In the genomic region with DNA sequence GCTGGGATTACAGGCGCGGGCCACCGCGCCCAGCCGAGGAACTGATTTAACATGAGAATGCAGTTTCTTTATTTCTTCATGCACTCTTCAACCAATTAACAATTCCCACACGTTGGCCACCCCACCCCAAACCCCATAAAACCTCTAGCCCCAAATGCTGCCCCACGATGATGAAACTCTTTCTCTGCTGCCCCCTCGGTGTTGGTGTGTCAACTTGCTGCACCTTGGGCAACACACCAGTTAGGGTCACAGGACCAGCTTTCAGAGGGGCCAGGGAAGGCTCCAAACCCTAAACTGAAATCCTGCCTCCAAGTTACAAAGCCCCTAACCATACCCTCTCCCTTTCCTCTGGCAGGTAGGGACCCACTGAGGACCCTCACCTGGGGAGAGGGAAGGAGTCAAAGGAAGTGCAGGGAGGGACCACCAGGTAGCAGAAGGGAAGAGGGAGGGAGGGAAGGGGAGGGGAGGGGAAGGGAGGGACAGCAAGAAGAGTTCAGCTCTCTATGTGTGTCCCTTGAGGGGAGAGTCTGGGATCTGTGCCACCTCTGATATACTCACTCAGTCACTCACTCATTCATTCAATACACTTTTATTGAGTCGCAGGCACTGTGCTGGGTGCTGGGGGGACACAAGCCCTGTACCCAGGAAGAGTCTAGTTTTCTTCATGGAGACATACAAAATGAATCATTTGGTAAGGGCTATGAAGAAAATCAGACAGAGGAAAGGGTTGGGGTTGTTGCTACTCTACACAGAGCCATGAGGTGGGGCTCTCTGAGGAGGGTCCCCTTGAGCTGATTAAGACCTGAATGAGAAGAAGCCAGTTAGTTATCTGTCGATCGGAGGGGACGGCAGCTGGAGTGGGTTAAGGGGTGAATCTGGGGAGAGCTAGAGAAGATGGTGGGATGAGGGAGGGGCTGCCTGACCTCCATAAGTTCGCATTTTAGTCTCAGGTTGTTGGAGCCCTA, we compare ENCODE assay signal across 21 cellular contexts. TPM values are rescaled to one million over a fixed set of nuclear protein-coding genes. Genes with fewer than 3 reads are reported as not detected.
DNase-seq lines count a peak whose midpoint lies in the region; ATAC-seq and TF ChIP-seq lines count a peak whose summit lies in the region.
"Had no signal": no experiment of that assay in that cellular context is flagged by ENCODE, and none has a peak within 500 bp of the region (broad histone marks: within the 10 kb centered on the region; RNA-seq: fewer than 3 reads in every experiment).

No MANE protein-coding gene starts in this region.

- H3K4me2 ChIP-seq in neuronal stem cell (ENCODE audit: insufficient read depth, low read length, poor library complexity, severe bottlenecking), result no peak overlapping the region
- H3K4me2 ChIP-seq: A549 had no signal

- H4K8ac ChIP-seq in neuronal stem cell (ENCODE audit: low read depth, low read length), result no peak overlapping the region

- no peak overlapping the region for H2BK12ac ChIP-seq in neuronal stem cell (ENCODE audit: low read length)

- H3K36me3 Mint-ChIP-seq in MCF 10A (ENCODE audit: insufficient read depth, unreplicated experiment), result peaks cover 5% of the 10 kb centered on the region
- peaks cover 14% of the 10 kb centered on the region for H3K36me3 Mint-ChIP-seq in Calu3 (ENCODE audit: insufficient read depth, unreplicated experiment)

- H3K79me1 ChIP-seq in neuronal stem cell (ENCODE audit: low read depth, low read length), result peaks cover 2% of the 10 kb centered on the region

- intact Hi-C loops in breast epithelium (cut with DNase I; ENCODE audit: low total_unique reads) (no loop called here), MCF 10A (cut with micrococcal nuclease) (no loop called here), Calu3 (cut with micrococcal nuclease; ENCODE audit: unreplicated experiment) (loop anchor here (10.0 kb wide), 1 partner anchor 1993 kb away; no protein-coding TSS in a partner anchor), transverse colon (cut with DNase I; ENCODE audit: low total_unique reads) (no loop called here)

- H3K4me1 ChIP-seq in breast epithelium (peaks cover 8 to 10% of the 10 kb centered on the region in 2 donors), neuronal stem cell (ENCODE audit: control insufficient read depth in 2 of 2, insufficient read depth in 1 of 2, low read depth in 1 of 2, low read length in 2 of 2) (peaks cover 8 to 12% of the 10 kb centered on the region in 2 donors), transverse colon (peaks cover 8 to 22% (median 17%) of the 10 kb centered on the region in 4 donors)

- ATAC-seq in HG03196 (IDR thresholded peaks at IDR 0.05; ENCODE audit: unreplicated experiment), result no peak
- ATAC-seq: A549 had no signal

- CTCF ChIA-PET in MCF 10A (lab: Yijun Ruan, JAX) (interaction anchor here (0.6 to 3.0 kb wide), 3 partner anchors 164 to 270 kb away, joined by 3 to 14 read pairs (median 3); no protein-coding TSS in a partner anchor), Calu3 (lab: Charles Lee) (interaction anchor here (0.6 to 5.1 kb wide), 9 partner anchors 9 to 276 kb away, joined by 3 to 41 read pairs (median 4); partner anchors contain the start of gene RPL19)

- TF ChIP-seq EP300 in transverse colon (IDR thresholded peaks at IDR 0.05; ENCODE audit: low read depth), result no peak

- H3K9me3 Mint-ChIP-seq in MCF 10A (ENCODE audit: unreplicated experiment) (no peaks in the 10 kb centered on the region), Calu3 (ENCODE audit: low read depth, unreplicated experiment) (no peaks in the 10 kb centered on the region)

- no peak overlapping the region for H3K27ac Mint-ChIP-seq in MCF 10A (ENCODE audit: low read depth, unreplicated experiment)
- no peak overlapping the region for H3K27ac Mint-ChIP-seq in Calu3 (ENCODE audit: unreplicated experiment)

- H3K4me3 Mint-ChIP-seq in MCF 10A (ENCODE audit: unreplicated experiment) (no peak overlapping the region), Calu3 (ENCODE audit: low read depth, unreplicated experiment) (no peak overlapping the region)

- H3K36me3 ChIP-seq in breast epithelium (no peaks in the 10 kb centered on the region), neuronal stem cell (replicated peaks in 1 of 2; ENCODE audit: control insufficient read depth in 2 of 2, insufficient read depth in 2 of 2, low read length in 2 of 2) (no peaks in the 10 kb centered on the region), transverse colon (no peaks in the 10 kb centered on the region)
- H3K36me3 ChIP-seq: HAP-1, SJCRH30 had no signal

- H3K27ac ChIP-seq in breast epithelium (peak overlapping the region; percentile 21 to 65), neuronal stem cell (replicated peaks; ENCODE audit: low read length) (no peak overlapping the region), transverse colon (no peak overlapping the region)
- H3K27ac ChIP-seq: A549, HL-60, SJCRH30 had no signal

- TF ChIP-seq CTCF in breast epithelium (IDR thresholded peaks at IDR 0.05) (no peak), MCF 10A (IDR thresholded peaks at IDR 0.05; ENCODE audit: unreplicated experiment) (no peak), Calu3 (IDR thresholded peaks at IDR 0.05; ENCODE audit: unreplicated experiment) (peak; percentile 16), transverse colon (IDR thresholded peaks at IDR 0.05) (no peak)

- H3K27me3 ChIP-seq in breast epithelium (no peaks in the 10 kb centered on the region), neuronal stem cell (ENCODE audit: control insufficient read depth in 3 of 3, insufficient read depth in 3 of 3, low read depth in 1 of 3, low read length in 3 of 3) (peaks cover 11 to 34% (median 31%) of the 10 kb centered on the region in 3 experiments), transverse colon (peaks cover 28% of the 10 kb centered on the region)
- H3K27me3 ChIP-seq: SJCRH30 had no signal

- H2BK120ac ChIP-seq in neuronal stem cell (ENCODE audit: low read depth, low read length), result no peak overlapping the region

- no peak overlapping the region for H2AK5ac ChIP-seq in neuronal stem cell (ENCODE audit: low read depth, low read length)

- in situ Hi-C loops in transverse colon (cut with MboI; ENCODE audit: low pct_ligation_motif_present in 1 of 4, low pct_unique_long_range_greater_than_20kb in 1 of 4, low sequenced_read_pairs in 3 of 4), result no loop called here

- H3K23ac ChIP-seq in neuronal stem cell (ENCODE audit: low read depth, low read length, poor library complexity), result no peak overlapping the region

- no peak overlapping the region for H3K9ac ChIP-seq in neuronal stem cell (ENCODE audit: low read depth, low read length, poor library complexity)

- H3K18ac ChIP-seq in neuronal stem cell (ENCODE audit: low read length), result peak overlapping the region; percentile 46

- H3K4me3 ChIP-seq in breast epithelium, result no peak overlapping the region
- no peak overlapping the region for H3K4me3 ChIP-seq in neuronal stem cell (ENCODE audit: low read length in 2 of 2)
- no peak overlapping the region for H3K4me3 ChIP-seq in transverse colon
- H3K4me3 ChIP-seq: A549, HAP-1, SJCRH30 had no signal

- POLR2A ChIA-PET in MCF 10A (lab: Yijun Ruan, JAX), result interaction anchor here (0.7 kb wide), 1 partner anchor 8 kb away, joined by 3 read pairs; no protein-coding TSS in a partner anchor

- TF ChIP-seq POLR2A in breast epithelium (IDR thresholded peaks at IDR 0.05), result no peak
- TF ChIP-seq POLR2A in transverse colon (IDR thresholded peaks at IDR 0.05), result no peak

- H4K91ac ChIP-seq in neuronal stem cell (ENCODE audit: low read depth, low read length, poor library complexity), result no peak overlapping the region

- no CpG with 5 or more reads among the region's 13 CpGs for WGBS in neuronal stem cell (ENCODE audit: extremely low coverage in 2 of 2, insufficient read length in 2 of 2, insufficient replicate concordance in 1 of 2), 2 donors
- 54 to 66% methylated on average over 10 to 13 of the region's 13 CpGs for WGBS in transverse colon (ENCODE audit: low coverage in 1 of 2), 2 donors

- peaks cover 9% of the 10 kb centered on the region for H3K27me3 Mint-ChIP-seq in MCF 10A (ENCODE audit: insufficient read depth, unreplicated experiment)
- H3K27me3 Mint-ChIP-seq in Calu3 (ENCODE audit: unreplicated experiment), result peaks cover 77% of the 10 kb centered on the region

- H3K14ac ChIP-seq in neuronal stem cell (ENCODE audit: low read length), result no peak overlapping the region

- H3K9me3 ChIP-seq in breast epithelium (no peaks in the 10 kb centered on the region), neuronal stem cell (replicated peaks in 1 of 2; ENCODE audit: control insufficient read depth in 2 of 2, insufficient read depth in 1 of 2, low read depth in 1 of 2, low read length in 2 of 2) (no peaks in the 10 kb centered on the region), transverse colon (no peaks in the 10 kb centered on the region)
- H3K9me3 ChIP-seq: A549, HAP-1, SJCRH30 had no signal

- H2BK15ac ChIP-seq in neuronal stem cell (ENCODE audit: low read length), result no peak overlapping the region

- peak overlapping the region; percentile 45 for H3K4ac ChIP-seq in neuronal stem cell (ENCODE audit: low read length)

- BruUV-seq in MCF 10A (replicated peaks; lab: Mats Ljungman, UMichigan) (no TSS peak), Calu3 (replicated peaks; lab: Mats Ljungman, UMichigan) (no TSS peak)

- DNase-seq in breast epithelium (ENCODE audit: low spot score in 2 of 2), result no peak
- no peak for DNase-seq in MCF 10A (ENCODE audit: unreplicated experiment)
- no peak for DNase-seq in Calu3
- DNase-seq in NOMO-1 treated with dmso at 0.1 percent for 144 hours (lab: John Stamatoyannopoulos, UW; ENCODE audit: unreplicated experiment), result peak; percentile 55
- no peak for DNase-seq in neuronal stem cell (ENCODE audit: low spot score)
- no peak for DNase-seq in transverse colon
- DNase-seq in 8988T, result no peak
- DNase-seq: C1 segment of cervical spinal cord, KG1, NCI-H1105 treated with DMSO at 0.1 percent for 48 hours, NCI-H1694 treated with DMSO at 0.1 percent for 48 hours, NCI-H2107, NCI-H345, NCI-H526, RPMI8226, SJCRH30 had no signal

- no peak overlapping the region for H2AFZ ChIP-seq in neuronal stem cell (ENCODE audit: low read length)

- H2BK5ac ChIP-seq in neuronal stem cell (ENCODE audit: low read length), result no peak overlapping the region

- H3K4me1 Mint-ChIP-seq in MCF 10A (ENCODE audit: insufficient read depth, unreplicated experiment) (peaks cover 25% of the 10 kb centered on the region), Calu3 (ENCODE audit: low read depth, unreplicated experiment) (peaks cover 18% of the 10 kb centered on the region)

RNA-seq across cellular contexts. Expression of gene PLXDC1, which starts 3.9 kb away (rescaled TPM):
- total RNA-seq in breast epithelium (10 to 100 TPM; 11.8 to 37.7 (median 23.1) TPM), MCF 10A (2022) (0.22 and 0.61 TPM in 2 replicates), Calu3 (2022) (0.39 and 0.52 TPM in 2 replicates), transverse colon (10 to 100 TPM in 1 of 4 donors, 1 to 10 TPM in 3; 1.6 to 26.2 (median 4.3) TPM)
- polyA plus RNA-seq in neuronal stem cell (2013, experiment 1 of 2), result 0.56 TPM
- polyA plus RNA-seq in neuronal stem cell (2013, experiment 2 of 2), result 0.46 TPM

RNA-seq across cellular contexts. Expression of gene ARL5C, which starts 18.5 kb away (rescaled TPM):
- total RNA-seq in breast epithelium (not detected), MCF 10A (2022) (not detected in 2 replicates), Calu3 (2022) (not detected in 2 replicates), transverse colon (not detected)
- not detected for polyA plus RNA-seq in neuronal stem cell (2013, experiment 1 of 2)
- not detected for polyA plus RNA-seq in neuronal stem cell (2013, experiment 2 of 2)
- total RNA-seq: Daoy, SJCRH30 had no signal
- polyA plus RNA-seq: A549 had no signal

RNA-seq across cellular contexts. Expression of gene CACNB1, which starts 50.0 kb away (rescaled TPM):
- total RNA-seq in breast epithelium, result 10 to 100 TPM; 12.8 to 21.2 (median 13.9) TPM
- total RNA-seq in MCF 10A (2022), result 6.6 and 7.7 TPM in 2 replicates
- 44.1 and 52.1 TPM in 2 replicates for total RNA-seq in Calu3 (2022)
- 5.8 TPM for polyA plus RNA-seq in neuronal stem cell (2013, experiment 1 of 2)
- 5.9 TPM for polyA plus RNA-seq in neuronal stem cell (2013, experiment 2 of 2)
- total RNA-seq in transverse colon, result 10 to 100 TPM; 10.1 to 21.7 (median 11.6) TPM

RNA-seq across cellular contexts. Expression of gene RPL19, which starts 52.6 kb away (rescaled TPM):
- total RNA-seq in breast epithelium (1,000 to 10,000 TPM; 2,817 to 3,666 (median 3,432) TPM), MCF 10A (2022) (3,055 and 3,511 TPM in 2 replicates), Calu3 (2022) (6,584 and 6,763 TPM in 2 replicates), transverse colon (1,000 to 10,000 TPM; 1,146 to 2,715 (median 2,002) TPM)
- polyA plus RNA-seq in neuronal stem cell (2013, experiment 1 of 2), result 2,934 TPM
- 2,874 TPM for polyA plus RNA-seq in neuronal stem cell (2013, experiment 2 of 2)

Comparison
In these comparisons a context has a peak if more than half of its experiments do, and no peak if none do; other contexts are left out.
1. H3K27ac ChIP-seq: peak in breast epithelium (2 of 2); none in neuronal stem cell (single experiment) and transverse colon (0 of 4).